Comparison of ENCODE assay signal across 1 cellular context in genomic region chr17:17089796-17090641, GRCh38.
TF ChIP-seq lines count a peak whose summit lies in the region.

No MANE protein-coding gene starts in this region.

TF ChIP-seq in A549, 52 proteins besides CTCF, POLR2A, EP300 and RAD21:
- TF ChIP-seq RCOR1 (IDR thresholded peaks at IDR 0.05; ENCODE audit: low read depth, low read length): no peak
- TF ChIP-seq MYC (IDR thresholded peaks at IDR 0.05; ENCODE audit: borderline replicate concordance, low read length): no peak
- TF ChIP-seq FOSB (CRISPR knock-in tag; IDR thresholded peaks at IDR 0.05): no peak
- TF ChIP-seq ZC3H11A (IDR thresholded peaks at IDR 0.05): no peak
- no peak for TF ChIP-seq CBX2 (IDR thresholded peaks at IDR 0.05; ENCODE audit: borderline replicate concordance, low read depth)
- TF ChIP-seq E2F6 (IDR thresholded peaks at IDR 0.05; ENCODE audit: borderline replicate concordance, low read depth): no peak
- TF ChIP-seq BCL3 (IDR thresholded peaks at IDR 0.05): no peak
